10 cellular contexts compared by ENCODE assay signal in the genomic region with DNA sequence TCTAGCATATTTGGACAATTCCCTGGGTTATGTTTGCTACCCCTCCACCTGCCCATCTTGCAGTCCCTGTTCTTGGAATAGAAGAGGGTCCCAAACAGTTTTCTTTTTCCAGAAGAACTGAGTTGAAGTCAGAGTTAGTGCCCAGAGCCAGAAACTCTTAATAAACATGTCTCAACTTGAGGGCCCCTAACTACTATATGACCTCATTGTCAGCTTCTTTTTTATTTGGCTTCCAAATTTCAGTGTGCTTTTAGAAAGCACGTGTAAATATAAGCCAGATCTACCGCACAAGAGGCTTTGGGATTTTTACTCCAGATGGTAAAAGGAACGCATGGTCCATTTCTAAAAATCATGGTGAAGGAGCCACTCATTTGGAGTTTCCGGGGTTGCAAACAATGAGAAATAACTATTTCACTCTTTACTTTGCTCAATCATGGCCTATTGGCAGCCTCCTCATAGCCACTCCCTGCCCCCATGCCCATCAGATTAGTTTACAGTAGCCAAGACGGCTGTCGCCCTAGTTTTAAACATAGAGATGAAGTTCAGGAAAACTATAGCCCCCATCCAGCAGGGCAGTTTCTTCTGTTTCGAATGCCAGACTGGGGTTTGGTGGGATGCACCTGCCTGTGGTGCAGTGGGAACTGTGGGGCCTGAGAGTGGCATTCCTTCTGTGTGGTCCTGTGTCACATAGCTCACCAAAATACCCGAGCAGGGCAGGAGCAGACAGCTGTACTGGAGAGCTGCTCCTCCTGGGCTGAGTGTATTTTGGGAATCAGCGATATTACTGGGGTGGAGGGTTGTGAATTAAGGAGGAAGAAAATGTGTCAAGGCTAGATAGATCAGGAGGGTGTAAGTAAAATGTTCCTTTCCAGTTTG. TPM values are rescaled to one million over a fixed set of nuclear protein-coding genes. Genes with fewer than 3 reads are reported as not detected.
DNase-seq lines count a peak whose midpoint lies in the region; ATAC-seq and TF ChIP-seq lines count a peak whose summit lies in the region.
"Had no signal": no experiment of that assay in that cellular context is flagged by ENCODE, and none has a peak within 500 bp of the region (broad histone marks: within the 10 kb centered on the region; RNA-seq: fewer than 3 reads in every experiment).

No MANE protein-coding gene starts in this region.

- intact Hi-C loops in stomach (cut with DNase I; ENCODE audit: low total_unique reads), result no loop called here

- H3K27ac ChIP-seq in hepatocyte (no peak overlapping the region), stomach (peak overlapping the region; percentile 6 to 90 (median 75))

- no peaks in the 10 kb centered on the region for H3K9me2 ChIP-seq in hepatocyte (replicated peaks; ENCODE audit: insufficient read depth)

- ATAC-seq in activated T-cell treated with anti-CD3 and anti-CD28 coated beads, Interleukin-2, amount 50 U/mL, for 72 hours (replicated peaks in 1 of 2), result no peak
- ATAC-seq: mucosa of descending colon had no signal

- no peak for DNase-seq in activated T-cell treated with anti-CD3 and anti-CD28 coated beads, Interleukin-2, amount 50 U/mL, for 72 hours
- DNase-seq in activated T-cell treated with anti-CD3 and anti-CD28 coated beads, Interleukin-2, amount 50 U/mL, for 48 hours, result no peak
- DNase-seq in hepatocyte (ENCODE audit: low spot score) (no peak), stomach (peak; percentile 49), T1000 (lab: John Stamatoyannopoulos, UW) (no peak), kidney tubule cell (ENCODE audit: low spot score) (no peak), DMS79 treated with DMSO at 0.1 percent for 48 hours (lab: John Stamatoyannopoulos, UW) (no peak)
- DNase-seq: activated gamma-delta T cell treated with Interleukin-2 at 50 U/mL for 16 hours had no signal

- H3K27ac Mint-ChIP-seq in activated T-cell treated with anti-CD3 and anti-CD28 coated beads, Interleukin-2, amount 50 U/mL, for 72 hours, result no peak overlapping the region
- H3K27ac Mint-ChIP-seq in activated naive CD8-positive, alpha-beta T cell, result no peak overlapping the region

- TF ChIP-seq POLR2A in stomach (IDR thresholded peaks at IDR 0.05), result no peak

- H4K20me1 ChIP-seq in hepatocyte (ENCODE audit: insufficient read depth, poor library complexity, severe bottlenecking), result no peaks in the 10 kb centered on the region

- no peaks in the 10 kb centered on the region for H3K9me3 Mint-ChIP-seq in activated T-cell treated with anti-CD3 and anti-CD28 coated beads, Interleukin-2, amount 50 U/mL, for 72 hours
- no peaks in the 10 kb centered on the region for H3K9me3 Mint-ChIP-seq in activated naive CD8-positive, alpha-beta T cell (ENCODE audit: low read depth)

- H3K4me3 Mint-ChIP-seq in activated T-cell treated with anti-CD3 and anti-CD28 coated beads, Interleukin-2, amount 50 U/mL, for 72 hours, result peak overlapping the region; percentile 82 to 89
- H3K4me3 Mint-ChIP-seq in activated naive CD8-positive, alpha-beta T cell, result peak overlapping the region; percentile 89

- no peak for TF ChIP-seq CTCF in hepatocyte (IDR thresholded peaks at IDR 0.05; ENCODE audit: poor library complexity)
- TF ChIP-seq CTCF in stomach (IDR thresholded peaks at IDR 0.05), result no peak

- no peaks in the 10 kb centered on the region for H3K4me1 ChIP-seq in hepatocyte (ENCODE audit: insufficient read depth)
- peaks cover 22 to 45% (median 28%) of the 10 kb centered on the region in 4 donors for H3K4me1 ChIP-seq in stomach

- H3K4me2 ChIP-seq in hepatocyte, result peak overlapping the region; percentile 87

- no peaks in the 10 kb centered on the region for H3K36me3 Mint-ChIP-seq in activated T-cell treated with anti-CD3 and anti-CD28 coated beads, Interleukin-2, amount 50 U/mL, for 72 hours (ENCODE audit: insufficient read depth in 2 of 2)
- no peaks in the 10 kb centered on the region for H3K36me3 Mint-ChIP-seq in activated naive CD8-positive, alpha-beta T cell

- peaks cover 25% of the 10 kb centered on the region for H3K79me2 ChIP-seq in hepatocyte

- H3K9me3 ChIP-seq in hepatocyte (ENCODE audit: low read depth) (no peaks in the 10 kb centered on the region), stomach (no peaks in the 10 kb centered on the region)
- H3K9me3 ChIP-seq: mucosa of descending colon had no signal

- H3K4me3 ChIP-seq in hepatocyte, result no peak overlapping the region
- H3K4me3 ChIP-seq in stomach, result peak overlapping the region in 3 of 4 donors; percentile 75 to 88 (median 81)
- H3K4me3 ChIP-seq: mucosa of descending colon had no signal

- 82% methylated on average over 9 of the region's 9 CpGs for WGBS in hepatocyte (ENCODE audit: low lambda C conversion rate, missing lambda C conversion rate)
- WGBS in stomach, 5 donors, result 27 to 58% (median 50%) methylated on average over 8 to 9 of the region's 9 CpGs

- H3K36me3 ChIP-seq in hepatocyte (replicated peaks; ENCODE audit: insufficient read depth, low read depth), result no peaks in the 10 kb centered on the region
- H3K36me3 ChIP-seq in stomach, result no peaks in the 10 kb centered on the region

- no peak for TF ChIP-seq EP300 in stomach (IDR thresholded peaks at IDR 0.05)

- H3K4me1 Mint-ChIP-seq in activated T-cell treated with anti-CD3 and anti-CD28 coated beads, Interleukin-2, amount 50 U/mL, for 72 hours (ENCODE audit: low read depth), result peaks cover 16% of the 10 kb centered on the region
- peaks cover 24% of the 10 kb centered on the region for H3K4me1 Mint-ChIP-seq in activated naive CD8-positive, alpha-beta T cell (ENCODE audit: low read depth)

- H2AFZ ChIP-seq in hepatocyte, result no peak overlapping the region

- peaks cover 28% of the 10 kb centered on the region for H3K27me3 Mint-ChIP-seq in activated T-cell treated with anti-CD3 and anti-CD28 coated beads, Interleukin-2, amount 50 U/mL, for 72 hours (ENCODE audit: low read depth)
- H3K27me3 Mint-ChIP-seq in activated naive CD8-positive, alpha-beta T cell, result peaks cover 4% of the 10 kb centered on the region

- H3K27me3 ChIP-seq in hepatocyte (no peaks in the 10 kb centered on the region), stomach (no peaks in the 10 kb centered on the region)

RNA-seq across cellular contexts. Expression of a gene that starts 1.7 kb away (rescaled TPM):
- total RNA-seq in activated T-cell treated with anti-CD3 and anti-CD28 coated beads, Interleukin-2, amount 50 U/mL, for 72 hours, result 1 to 10 TPM; 4.8 to 5.3 TPM
- 8.0 and 8.6 TPM in 2 replicates for total RNA-seq in hepatocyte
- 23.6 and 29.2 TPM in 2 replicates for polyA plus RNA-seq in hepatocyte
- 10 to 100 TPM in 2 of 5 donors, 1 to 10 TPM in 3; 7.0 to 19.9 (median 9.9) TPM for total RNA-seq in stomach
- 10 to 100 TPM; 12.3 to 24.1 (median 14.8) TPM for polyA plus RNA-seq in stomach
